Comparison of ENCODE assay signal across 27 cellular contexts in the genomic region with DNA sequence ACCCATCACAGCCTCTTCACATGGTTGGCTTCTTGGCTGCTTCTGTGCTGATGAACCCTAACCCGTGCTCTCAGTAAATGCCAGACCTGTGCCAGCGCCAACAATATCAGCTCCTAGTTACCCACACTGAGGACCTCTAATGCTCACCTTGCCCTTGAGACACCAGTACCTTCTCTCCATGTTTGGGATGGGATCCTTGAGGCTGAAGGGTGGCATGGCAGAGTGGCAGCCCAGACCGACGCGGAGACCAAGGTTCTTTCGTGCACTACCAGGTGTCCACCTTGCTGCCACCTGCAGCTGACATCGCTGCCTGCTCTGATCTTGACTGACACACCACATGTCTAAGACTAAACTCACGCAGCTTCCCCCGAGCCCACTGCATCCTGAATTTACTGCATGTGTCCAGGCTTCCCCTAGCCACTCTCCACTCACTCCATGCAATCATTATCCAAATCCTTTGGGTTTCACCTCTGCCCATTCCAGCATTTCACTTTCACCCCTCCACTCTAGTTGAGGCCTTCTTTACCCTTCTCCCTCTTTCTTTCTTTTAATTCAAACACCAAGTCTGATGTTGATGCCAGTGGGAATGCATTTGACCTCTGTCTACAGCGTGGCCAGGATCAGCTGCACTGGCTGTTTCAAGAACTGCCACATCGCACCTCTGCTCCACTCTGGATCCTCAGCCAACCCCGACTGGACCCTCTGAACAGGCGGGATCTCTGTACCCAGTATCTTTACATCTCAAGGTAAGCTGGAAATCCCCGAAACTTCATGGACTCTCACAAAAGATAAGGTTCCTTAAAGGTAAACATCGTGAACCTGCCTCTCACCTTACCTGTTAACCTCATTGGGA.
"Had no signal": no experiment of that assay in that cellular context is flagged by ENCODE, and none has a peak within 500 bp of the region (broad histone marks: within the 10 kb centered on the region; RNA-seq: fewer than 3 reads in every experiment).

No MANE protein-coding gene starts in this region.

- H3K4me1 ChIP-seq: SJSA1 had no signal

- H3K27me3 ChIP-seq: MG63, SJSA1 had no signal

- H3K36me3 ChIP-seq: MG63, SJSA1 had no signal

- H3K4me3 ChIP-seq: MG63, SJSA1 had no signal

- H3K9me3 ChIP-seq: MG63 had no signal

- H3K27ac ChIP-seq: RWPE1, SJSA1 had no signal

- DNase-seq: activated CD4-positive, alpha-beta T cell treated with anti-CD3 and anti-CD28 coated beads for 4 hours; activated CD8-positive, alpha-beta T cell treated with anti-CD3 and anti-CD28 coated beads for 36 hours; activated naive CD4-positive, alpha-beta T cell; activated T-cell treated with anti-CD3 and anti-CD28 coated beads for 4 hours; activated T-cell treated with anti-CD3 and anti-CD28 coated beads, Interleukin-2, amount 50 U/mL, for 48 hours; aorta; MG63; MV-4-11; NCI-H1092 treated with DMSO at 0.1 percent for 48 hours; NCI-H1417 treated with DMSO at 0.1 percent for 48 hours; NCI-H1694; NCI-H2029; NCI-H2107; NCI-H2171 treated with DMSO at 0.1 percent for 48 hours; NCI-H226; NCI-H510A; NCI-H526 treated with DMSO at 0.1 percent for 48 hours; NK-92 treated with Interleukin-12 subunit alpha and Interleukin-12 subunit beta, amount 100 ng/mL, for 24 hours; OCI-M1; SHP77; SW 1271 had no signal

- ATAC-seq: activated CD4-positive, CD25-positive, alpha-beta regulatory T cell treated with anti-CD3 and anti-CD28 coated beads, Interleukin-2, amount 50 U/mL, for 24 hours; activated CD8-positive, alpha-beta T cell treated with anti-CD3 and anti-CD28 coated beads for 36 hours; activated T-helper 17 cell treated with anti-CD3 and anti-CD28 coated beads, Interleukin-2, amount 50 U/mL, for 72 hours; Panc1; SK-N-SH treated with all-trans-retinoic acid at 6 μM for 48 hours had no signal
